In genomic region chr11:114010931-114011330, GRCh38 we compare ENCODE assay signal across 1 cellular context.
TF ChIP-seq lines count a peak whose summit lies in the region.

No MANE protein-coding gene starts in this region.

TF ChIP-seq in HepG2, 621 proteins besides CTCF, POLR2A, EP300 and RAD21:
- TF ChIP-seq ZFYVE20 (CRISPR knock-in tag; IDR thresholded peaks at IDR 0.05; ENCODE audit: borderline replicate concordance, low read depth) (no peak), ZNF234 (CRISPR knock-in tag; conservative IDR thresholded peaks at IDR 0.05) (no peak), AHDC1 (CRISPR knock-in tag; IDR thresholded peaks at IDR 0.05; ENCODE audit: borderline replicate concordance) (no peak), ZNF318 (CRISPR knock-in tag; IDR thresholded peaks at IDR 0.05) (no peak), CREM (IDR thresholded peaks at IDR 0.05) (no peak), CREM (CRISPR knock-in tag; IDR thresholded peaks at IDR 0.05) (no peak), ZNF678 (CRISPR knock-in tag; IDR thresholded peaks at IDR 0.05) (no peak), NR3C1 (CRISPR knock-in tag; IDR thresholded peaks at IDR 0.05) (no peak), ZBTB1 (CRISPR knock-in tag; IDR thresholded peaks at IDR 0.05; ENCODE audit: borderline replicate concordance) (no peak), NFE2L1 (CRISPR knock-in tag; IDR thresholded peaks at IDR 0.05; ENCODE audit: borderline replicate concordance) (no peak), ARID2 (CRISPR knock-in tag; IDR thresholded peaks at IDR 0.05; ENCODE audit: borderline replicate concordance) (no peak), ZNF496 (CRISPR knock-in tag; IDR thresholded peaks at IDR 0.05; ENCODE audit: insufficient replicate concordance) (no peak), ZNF788 (CRISPR knock-in tag; IDR thresholded peaks at IDR 0.05; ENCODE audit: borderline replicate concordance) (no peak), AKNA (CRISPR knock-in tag; IDR thresholded peaks at IDR 0.05; ENCODE audit: borderline replicate concordance) (no peak), ZNF782 (CRISPR knock-in tag; IDR thresholded peaks at IDR 0.05; ENCODE audit: borderline replicate concordance) (no peak), MIXL1 (CRISPR knock-in tag; IDR thresholded peaks at IDR 0.05) (no peak), SAP130 (CRISPR knock-in tag; IDR thresholded peaks at IDR 0.05; ENCODE audit: low read depth) (no peak), PHB2 (IDR thresholded peaks at IDR 0.05; ENCODE audit: partially characterized antibody) (no peak), ZFP36 (IDR thresholded peaks at IDR 0.05; ENCODE audit: borderline replicate concordance, low read depth, low read length, partially characterized antibody) (no peak), HNRNPH1 (optimal IDR thresholded peaks at IDR 0.05; ENCODE audit: low read depth, low read length) (no peak), GMEB2 (CRISPR knock-in tag; IDR thresholded peaks at IDR 0.05; ENCODE audit: low read depth) (no peak)
